8 cellular contexts compared by ENCODE assay signal in the genomic region with DNA sequence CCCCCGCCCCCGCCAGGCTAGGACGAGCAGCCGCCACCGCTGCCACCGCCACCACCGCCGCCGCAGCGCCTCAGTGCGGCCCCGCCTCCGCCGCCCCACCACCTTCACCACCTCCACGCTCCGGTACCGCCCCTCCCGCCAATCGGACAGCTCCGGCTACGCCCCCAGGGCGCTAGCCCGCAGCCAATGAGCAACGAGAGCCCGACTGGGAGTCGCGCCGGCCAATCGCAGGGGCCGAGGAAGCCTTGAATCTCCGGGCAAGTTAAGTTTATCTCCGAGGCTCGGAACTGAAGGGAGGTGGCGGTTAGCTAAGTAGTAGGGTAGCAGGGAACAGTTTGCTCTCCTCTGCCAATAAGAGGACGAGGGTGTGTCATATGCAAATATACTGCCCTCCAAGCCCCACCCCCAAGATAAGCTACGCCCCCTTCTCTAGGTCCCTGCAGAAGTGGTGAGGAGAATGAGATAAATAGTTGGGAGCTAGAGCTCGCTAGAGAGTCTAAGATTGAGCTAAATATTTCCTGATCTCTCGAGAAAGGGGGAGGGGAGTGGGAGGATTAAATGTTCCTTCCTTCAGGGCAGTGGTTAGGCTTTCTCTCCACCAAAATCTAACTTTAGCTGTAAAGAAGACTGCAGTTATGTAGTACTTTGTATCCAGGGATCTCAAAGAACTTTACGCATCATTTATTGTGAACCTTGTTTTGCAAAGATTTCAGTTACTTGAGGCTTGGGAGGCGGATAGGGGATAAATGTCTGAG. TPM values are rescaled to one million over a fixed set of nuclear protein-coding genes. Genes with fewer than 3 reads are reported as not detected.
DNase-seq lines count a peak whose midpoint lies in the region; ATAC-seq and TF ChIP-seq lines count a peak whose summit lies in the region.

A gene with protein sequence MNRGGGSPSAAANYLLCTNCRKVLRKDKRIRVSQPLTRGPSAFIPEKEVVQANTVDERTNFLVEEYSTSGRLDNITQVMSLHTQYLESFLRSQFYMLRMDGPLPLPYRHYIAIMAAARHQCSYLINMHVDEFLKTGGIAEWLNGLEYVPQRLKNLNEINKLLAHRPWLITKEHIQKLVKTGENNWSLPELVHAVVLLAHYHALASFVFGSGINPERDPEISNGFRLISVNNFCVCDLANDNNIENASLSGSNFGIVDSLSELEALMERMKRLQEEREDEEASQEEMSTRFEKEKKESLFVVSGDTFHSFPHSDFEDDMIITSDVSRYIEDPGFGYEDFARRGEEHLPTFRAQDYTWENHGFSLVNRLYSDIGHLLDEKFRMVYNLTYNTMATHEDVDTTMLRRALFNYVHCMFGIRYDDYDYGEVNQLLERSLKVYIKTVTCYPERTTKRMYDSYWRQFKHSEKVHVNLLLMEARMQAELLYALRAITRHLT (minus strand): TSS at position 77 of the 755 bp plus-strand sequence. CDS start 342 bp downstream, outside the sequence.

- intact Hi-C loops in activated CD4-positive, alpha-beta T cell treated with anti-CD3 and anti-CD28 coated beads, Interleukin-2, amount 10 ng/mL, durations not matched to agents 24 days and 14 days (cut with micrococcal nuclease): loop anchor here (1.0 to 5.0 kb wide), 11 partner anchors 23 to 558 kb away; a partner anchor contains a TSS
- intact Hi-C loops in colonic mucosa (cut with DNase I): loop anchor here (10.0 kb wide), 1 partner anchor 1103 kb away; no protein-coding TSS in a partner anchor

- no peaks in the 10 kb centered on the region for H3K27me3 Mint-ChIP-seq in activated CD4-positive, alpha-beta T cell treated with anti-CD3 and anti-CD28 coated beads, Interleukin-2, amount 10 ng/mL, durations not matched to agents 24 days and 14 days

- H3K4me3 Mint-ChIP-seq in activated CD4-positive, alpha-beta T cell treated with anti-CD3 and anti-CD28 coated beads, Interleukin-2, amount 10 ng/mL, durations not matched to agents 24 days and 14 days: no peak within 1 kb of the TSS

- H3K36me3 Mint-ChIP-seq in activated CD4-positive, alpha-beta T cell treated with anti-CD3 and anti-CD28 coated beads, Interleukin-2, amount 10 ng/mL, durations not matched to agents 24 days and 14 days (ENCODE audit: low read depth): peaks cover 5% of the 10 kb centered on the region

- no peaks in the 10 kb centered on the region for H3K4me1 ChIP-seq in colonic mucosa

- peak within 1 kb of the TSS; percentile 92 for H3K27ac Mint-ChIP-seq in activated CD4-positive, alpha-beta T cell treated with anti-CD3 and anti-CD28 coated beads, Interleukin-2, amount 10 ng/mL, durations not matched to agents 24 days and 14 days

- POLR2A ChIA-PET in BJ (lab: Charles Lee): interaction anchor here (0.6 to 0.7 kb wide), 2 partner anchors 406 to 916 kb away, joined by 3 read pairs; no protein-coding TSS in a partner anchor

- no peaks in the 10 kb centered on the region for H3K9me3 Mint-ChIP-seq in activated CD4-positive, alpha-beta T cell treated with anti-CD3 and anti-CD28 coated beads, Interleukin-2, amount 10 ng/mL, durations not matched to agents 24 days and 14 days

- H3K36me3 ChIP-seq in BJ (ENCODE audit: control insufficient read depth, insufficient read depth, low read length): no peaks in the 10 kb centered on the region
- H3K36me3 ChIP-seq in colonic mucosa: no peaks in the 10 kb centered on the region

- peak within 1 kb of the TSS; percentile 52 for H3K4me3 ChIP-seq in BJ (ENCODE audit: low read depth, low read length)
- H3K4me3 ChIP-seq in colonic mucosa: peak within 1 kb of the TSS; percentile 94

- H3K27ac ChIP-seq in colonic mucosa (peak within 1 kb of the TSS; percentile 76), layer of hippocampus (ENCODE audit: low read depth, low read length) (peak within 1 kb of the TSS; percentile 95)

- peak; percentile 92 for DNase-seq in BJ (ENCODE audit: low read depth)
- peak; percentile 100 for DNase-seq in NCI-H526 (lab: John Stamatoyannopoulos, UW)
- DNase-seq in activated CD4-positive, alpha-beta T cell treated with anti-CD3 and anti-CD28 coated beads, Interleukin-2, amount 10 ng/mL, durations not matched to agents 24 days and 14 days: peak; percentile 100
- peak; percentile 98 for DNase-seq in colonic mucosa
- peak; percentile 90 to 98 (median 94) for DNase-seq in stimulated activated CD4-positive, alpha-beta T cell treated with anti-CD3 and anti-CD28 coated beads, Interleukin-1b, Interleukin-23, amount 100 ng/mL, for 24 hours (ENCODE audit: low read depth in 4 of 4, low spot score in 1 of 4)

- CTCF ChIA-PET in BJ (lab: Yijun Ruan, JAX): interaction anchor here (0.7 to 1.2 kb wide), 2 partner anchors 12 to 474 kb away, joined by 3 to 7 read pairs; no protein-coding TSS in a partner anchor

- TF ChIP-seq CTCF in BJ (IDR thresholded peaks at IDR 0.05; ENCODE audit: insufficient read depth, low read depth, low read length) (no peak), colonic mucosa (IDR thresholded peaks at IDR 0.05) (no peak)

- peaks cover 14% of the 10 kb centered on the region for H3K27me3 ChIP-seq in BJ (ENCODE audit: control insufficient read depth, insufficient read depth, low read length)
- no peaks in the 10 kb centered on the region for H3K27me3 ChIP-seq in colonic mucosa
- no peaks in the 10 kb centered on the region for H3K27me3 ChIP-seq in layer of hippocampus (ENCODE audit: control insufficient read depth, insufficient read depth, low read length)

- peak; percentile 98 for ATAC-seq in GM19324 (IDR thresholded peaks at IDR 0.05; ENCODE audit: low FRiP score, unreplicated experiment)
- ATAC-seq in HG03460 (IDR thresholded peaks at IDR 0.05; ENCODE audit: unreplicated experiment): peak; percentile 92

- peaks cover 28% of the 10 kb centered on the region for H3K4me1 Mint-ChIP-seq in activated CD4-positive, alpha-beta T cell treated with anti-CD3 and anti-CD28 coated beads, Interleukin-2, amount 10 ng/mL, durations not matched to agents 24 days and 14 days

- H3K9ac ChIP-seq in colonic mucosa (ENCODE audit: low read depth in 2 of 2, low read length in 2 of 2): peak within 1 kb of the TSS; percentile 67 to 83

- H3K9me3 ChIP-seq in colonic mucosa: no peaks in the 10 kb centered on the region

RNA-seq across cellular contexts. Expression of the gene that starts here (rescaled TPM):
- polyA plus RNA-seq in BJ (2011; rRNA removed): 0.31 and 0.48 TPM in 2 replicates
- polyA minus RNA-seq in BJ (2011; rRNA and poly(A)+ RNA removed): 0.57 and 0.72 TPM in 2 replicates
- total RNA-seq in activated CD4-positive, alpha-beta T cell treated with anti-CD3 and anti-CD28 coated beads, Interleukin-2, amount 10 ng/mL, durations not matched to agents 24 days and 14 days: 63.4 and 64.2 TPM in 2 replicates
- 10 to 100 TPM; 14.7 to 21.2 TPM for total RNA-seq in colonic mucosa

Comparison
In these comparisons a context has a peak if more than half of its experiments do, and no peak if none do; other contexts are left out.
1. Peak in every context shown above with its lines: DNase-seq, ATAC-seq, H3K4me3 ChIP-seq and H3K27ac ChIP-seq.
2. Peak in DNase-seq and H3K4me3 ChIP-seq in BJ; RNA of the gene not detected or under 1 TPM.